Comparison of ENCODE assay signal across 2 cellular contexts in the genomic region with DNA sequence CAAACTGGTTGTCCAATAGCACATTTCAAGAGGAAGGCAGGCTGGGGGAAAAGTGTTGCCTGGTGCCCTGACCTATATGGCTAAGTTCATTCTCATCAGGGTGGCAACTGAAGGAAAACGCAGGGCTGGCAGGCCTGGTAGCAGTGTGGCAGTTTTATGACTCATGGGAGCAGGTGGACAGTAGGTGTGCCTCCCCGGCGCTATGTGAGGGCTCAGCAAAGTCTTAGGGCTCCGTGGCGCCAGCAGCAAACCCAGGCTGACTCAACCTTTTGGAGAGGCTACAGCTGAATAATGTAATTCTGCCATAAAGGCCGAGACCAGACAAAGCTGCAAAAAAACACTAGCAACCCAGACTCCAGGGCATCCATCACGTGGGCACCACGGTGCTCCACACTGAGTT.
TF ChIP-seq lines count a peak whose summit lies in the region.

No MANE protein-coding gene starts in this region.

TF ChIP-seq in HCT116, 20 proteins besides CTCF, POLR2A, EP300 and RAD21:
- TF ChIP-seq ZFX (IDR thresholded peaks at IDR 0.05) (no peak), EZH2 (IDR thresholded peaks at IDR 0.05) (no peak), EZH2phosphoT487 (IDR thresholded peaks at IDR 0.05; ENCODE audit: borderline replicate concordance) (no peak), CBX3 (IDR thresholded peaks at IDR 0.05; ENCODE audit: low read depth) (peak; percentile 86; the same call in 1 of the 2 replicates), SRF (IDR thresholded peaks at IDR 0.05; ENCODE audit: low read depth) (no peak; the same call in 1 of the 2 replicates), REST (IDR thresholded peaks at IDR 0.05; ENCODE audit: low read depth) (no peak), MAX (IDR thresholded peaks at IDR 0.05) (peak; percentile 82), JUND (IDR thresholded peaks at IDR 0.05) (peak; percentile 85), SP1 (IDR thresholded peaks at IDR 0.05; ENCODE audit: low read depth) (peak; percentile 78), ZNF274 (IDR thresholded peaks at IDR 0.05; ENCODE audit: low read depth, low read length) (no peak), EGR1 (IDR thresholded peaks at IDR 0.05; ENCODE audit: low read depth) (no peak), TCF7L2 (IDR thresholded peaks at IDR 0.05; ENCODE audit: borderline replicate concordance, extremely low read depth, insufficient read depth, insufficient read length) (no peak), YY1 (IDR thresholded peaks at IDR 0.05; ENCODE audit: extremely low read depth, insufficient replicate concordance, low read depth, low read length) (peak; percentile 55), SIN3A (IDR thresholded peaks at IDR 0.05; ENCODE audit: low read depth) (no peak), POLR2AphosphoS5 (IDR thresholded peaks at IDR 0.05; ENCODE audit: low read depth, low read length) (peak; percentile 48; the same call in 1 of the 2 replicates), CEBPB (IDR thresholded peaks at IDR 0.05; ENCODE audit: low read depth) (no peak), FOSL1 (IDR thresholded peaks at IDR 0.05; ENCODE audit: low read depth) (peak; percentile 79), ZBTB33 (IDR thresholded peaks at IDR 0.05; ENCODE audit: extremely low read depth, insufficient replicate concordance, low read length) (no peak), ATF3 (IDR thresholded peaks at IDR 0.05) (no peak), ELF1 (IDR thresholded peaks at IDR 0.05; ENCODE audit: borderline replicate concordance, low read depth) (no peak)

TF ChIP-seq in HEK293T, 16 proteins besides CTCF, POLR2A, EP300 and RAD21:
- no peak for TF ChIP-seq CTBP1 (IDR thresholded peaks at IDR 0.05; ENCODE audit: borderline replicate concordance)
- TF ChIP-seq ELF4 (IDR thresholded peaks at IDR 0.05): no peak
- no peak for TF ChIP-seq FOXA1 (IDR thresholded peaks at IDR 0.05)
- TF ChIP-seq LEF1 (IDR thresholded peaks at IDR 0.05; ENCODE audit: borderline replicate concordance): no peak
- TF ChIP-seq FOXK2 (IDR thresholded peaks at IDR 0.05): no peak
- TF ChIP-seq TARDBP (IDR thresholded peaks at IDR 0.05): no peak
- no peak for TF ChIP-seq L3MBTL2 (conservative IDR thresholded peaks at IDR 0.05)
- no peak for TF ChIP-seq NFRKB (IDR thresholded peaks at IDR 0.05)
- no peak for TF ChIP-seq HDGF (IDR thresholded peaks at IDR 0.05; ENCODE audit: borderline replicate concordance)
- TF ChIP-seq ARNT (IDR thresholded peaks at IDR 0.05): no peak
- no peak for TF ChIP-seq BHLHE40 (IDR thresholded peaks at IDR 0.05; ENCODE audit: borderline replicate concordance)
- no peak for TF ChIP-seq SP1 (IDR thresholded peaks at IDR 0.05)
- no peak for TF ChIP-seq ZNF384 (IDR thresholded peaks at IDR 0.05)
- no peak for TF ChIP-seq SUZ12 (IDR thresholded peaks at IDR 0.05)
- TF ChIP-seq PKNOX1 (IDR thresholded peaks at IDR 0.05): no peak
- TF ChIP-seq FOXM1 (IDR thresholded peaks at IDR 0.05; ENCODE audit: borderline replicate concordance): no peak
